In the genomic region with DNA sequence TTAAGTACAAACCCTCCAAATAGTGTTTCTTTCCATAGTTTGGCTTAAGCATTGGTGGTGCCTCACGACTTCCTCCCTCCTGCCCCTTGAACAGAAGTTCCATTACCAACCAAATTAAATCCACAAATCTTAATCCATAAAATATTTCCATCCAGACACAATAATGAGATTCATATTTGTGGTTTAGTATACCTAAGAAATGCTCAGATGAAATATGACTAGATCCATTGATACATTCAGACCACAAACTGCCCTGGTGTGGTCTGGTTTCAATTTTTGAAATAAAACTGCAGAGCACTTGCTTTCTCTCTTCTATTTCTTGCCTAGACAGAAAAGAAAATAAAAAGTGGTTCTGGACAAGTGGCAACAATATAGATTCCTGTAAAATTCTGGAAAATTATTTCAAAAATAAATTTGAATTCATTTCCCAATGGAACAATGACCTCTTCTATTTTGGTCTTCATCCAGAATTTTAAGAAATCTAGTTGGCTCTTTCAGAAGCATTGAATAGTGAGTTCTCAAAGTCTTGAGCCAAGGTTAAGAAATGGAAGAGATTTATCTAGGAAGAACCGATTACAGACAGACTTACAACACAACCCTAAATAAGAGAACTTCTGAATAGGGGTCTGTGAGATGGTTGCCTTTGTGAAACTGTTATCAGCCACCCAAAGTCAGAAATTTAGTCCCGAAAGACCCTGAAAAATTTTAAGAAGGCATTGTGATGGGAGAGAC, we compare ENCODE assay signal across 24 cellular contexts. TPM values are rescaled to one million over a fixed set of nuclear protein-coding genes. Genes with fewer than 3 reads are reported as not detected.
DNase-seq lines count a peak whose midpoint lies in the region; ATAC-seq, FAIRE-seq and TF ChIP-seq lines count a peak whose summit lies in the region.
"Had no signal": no experiment of that assay in that cellular context is flagged by ENCODE, and none has a peak within 500 bp of the region (broad histone marks: within the 10 kb centered on the region; RNA-seq: fewer than 3 reads in every experiment).

No MANE protein-coding gene starts in this region.

- 44% methylated on average over 3 of the region's 3 CpGs for WGBS in mammary epithelial cell (ENCODE audit: low coverage, missing lambda C conversion rate)
- 75 to 83% methylated on average over 3 of the region's 3 CpGs for WGBS in transverse colon (ENCODE audit: low coverage in 1 of 2), 2 donors

- peak overlapping the region; percentile 52 for H3K27ac ChIP-seq in mammary epithelial cell (ENCODE audit: insufficient read depth, low read depth, low read length)
- peak overlapping the region; percentile 51 for H3K27ac ChIP-seq in astrocyte (ENCODE audit: low read depth, low read length)
- H3K27ac ChIP-seq in osteoblast (ENCODE audit: low read depth, low read length), result peak overlapping the region; percentile 75
- peak overlapping the region; percentile 25 to 83 (median 64) for H3K27ac ChIP-seq in transverse colon
- H3K27ac ChIP-seq: 22Rv1 had no signal

- H3K27me3 ChIP-seq in mammary epithelial cell (ENCODE audit: insufficient read depth, low read length) (no peaks in the 10 kb centered on the region), astrocyte (ENCODE audit: insufficient read depth, low read length) (no peaks in the 10 kb centered on the region), osteoblast (ENCODE audit: insufficient read depth, low read length) (no peaks in the 10 kb centered on the region), transverse colon (no peaks in the 10 kb centered on the region)
- H3K27me3 ChIP-seq: BE2C had no signal

- H3K36me3 ChIP-seq in mammary epithelial cell (ENCODE audit: insufficient read depth, low read length), result no peaks in the 10 kb centered on the region
- H3K36me3 ChIP-seq in astrocyte (ENCODE audit: insufficient read depth, low read length), result peaks cover 4% of the 10 kb centered on the region
- peaks cover 12% of the 10 kb centered on the region for H3K36me3 ChIP-seq in osteoblast (ENCODE audit: insufficient read depth, low read length)
- no peaks in the 10 kb centered on the region for H3K36me3 ChIP-seq in transverse colon
- H3K36me3 ChIP-seq: BE2C, HAP-1 had no signal

- dilution Hi-C loops in mammary epithelial cell (cut with HindIII; ENCODE audit: low sequenced_read_pairs), result no loop called here

- POLR2A ChIA-PET in MCF 10A (lab: Yijun Ruan, JAX), result interaction anchor here (0.8 to 1.6 kb wide), 3 partner anchors 12 to 415 kb away, joined by 3 to 5 read pairs (median 4); no protein-coding TSS in a partner anchor

- no peak for TF ChIP-seq POLR2A in transverse colon (IDR thresholded peaks at IDR 0.05)

- DNase-seq in mammary epithelial cell, result peak; percentile 56
- DNase-seq in MCF 10A (ENCODE audit: unreplicated experiment), result no peak
- peak; percentile 66 for DNase-seq in astrocyte (ENCODE audit: low read depth)
- no peak for DNase-seq in osteoblast (ENCODE audit: insufficient read length, low spot score, missing footprints)
- DNase-seq in transverse colon, result no peak
- DNase-seq in activated CD4-positive, alpha-beta T cell treated with anti-CD3 and anti-CD28 coated beads, Interleukin-2, amount 50 U/mL, for 4 hours, result no peak
- no peak for DNase-seq in NCI-H345 treated with DMSO at 0.1 percent for 48 hours (lab: John Stamatoyannopoulos, UW; ENCODE audit: unreplicated experiment)
- DNase-seq: BE2C; Caco-2; CD4-positive, CD25-positive, alpha-beta regulatory T cell; GDM1; Kasumi-1; MM.1S; NCI-H1092; NCI-H1436 treated with DMSO at 0.1 percent for 48 hours; NCI-H2029; NCI-H2171 treated with DMSO at 0.1 percent for 48 hours; NCI-H446 treated with DMSO at 0.1 percent for 48 hours; NCI-H69; Right ventricle myocardium superior had no signal

- H3K27ac Mint-ChIP-seq in MCF 10A (ENCODE audit: low read depth, unreplicated experiment) (no peak overlapping the region), astrocyte (ENCODE audit: unreplicated experiment) (no peak overlapping the region)
- H3K27ac Mint-ChIP-seq: CD4-positive, CD25-positive, alpha-beta regulatory T cell had no signal

- H3K9me3 ChIP-seq in mammary epithelial cell (replicated peaks; ENCODE audit: insufficient read depth, low read length) (no peaks in the 10 kb centered on the region), astrocyte (ENCODE audit: insufficient read depth, low read depth, low read length) (no peaks in the 10 kb centered on the region), osteoblast (ENCODE audit: low read depth, low read length) (no peaks in the 10 kb centered on the region), transverse colon (no peaks in the 10 kb centered on the region)
- H3K9me3 ChIP-seq: BE2C, Caco-2, HAP-1 had no signal

- H2AFZ ChIP-seq in mammary epithelial cell (ENCODE audit: low read depth, low read length), result no peak overlapping the region
- no peak overlapping the region for H2AFZ ChIP-seq in astrocyte (ENCODE audit: low read depth, low read length)
- no peak overlapping the region for H2AFZ ChIP-seq in osteoblast (ENCODE audit: low read length)

- no peak overlapping the region for H3K4me3 ChIP-seq in mammary epithelial cell (replicated peaks in 1 of 3; ENCODE audit: insufficient read depth in 1 of 3, low read depth in 2 of 3, low read length in 3 of 3)
- no peak overlapping the region for H3K4me3 ChIP-seq in astrocyte (ENCODE audit: insufficient read depth, low read depth, low read length)
- H3K4me3 ChIP-seq in osteoblast (ENCODE audit: insufficient read depth, low read length), result no peak overlapping the region
- no peak overlapping the region for H3K4me3 ChIP-seq in transverse colon
- H3K4me3 ChIP-seq: HAP-1 had no signal

- H3K4me3 Mint-ChIP-seq in MCF 10A (ENCODE audit: unreplicated experiment) (no peak overlapping the region), astrocyte (ENCODE audit: unreplicated experiment) (no peak overlapping the region)
- H3K4me3 Mint-ChIP-seq: CD4-positive, CD25-positive, alpha-beta regulatory T cell had no signal

- FAIRE-seq in astrocyte (lab: Jason Lieb, UNC), result no peak
- FAIRE-seq: RCC 7860 had no signal

- H3K79me2 ChIP-seq in mammary epithelial cell (ENCODE audit: insufficient read depth, low read length), result peaks cover 7% of the 10 kb centered on the region
- peaks cover 95% of the 10 kb centered on the region for H3K79me2 ChIP-seq in astrocyte (ENCODE audit: insufficient read depth, low read length)
- H3K79me2 ChIP-seq in osteoblast (ENCODE audit: insufficient read depth, low read length), result peaks cover 55% of the 10 kb centered on the region

- TF ChIP-seq CTCF in mammary epithelial cell (conservative IDR thresholded peaks at IDR 0.05 in 1 of 2, IDR thresholded peaks at IDR 0.05 in 1 of 2; ENCODE audit: extremely low read depth in 1 of 2, insufficient read depth in 1 of 2, low read depth in 1 of 2, low read length in 2 of 2), result no peak
- no peak for TF ChIP-seq CTCF in MCF 10A (IDR thresholded peaks at IDR 0.05; ENCODE audit: unreplicated experiment)
- no peak for TF ChIP-seq CTCF in astrocyte (IDR thresholded peaks at IDR 0.05; ENCODE audit: insufficient read depth, low read depth, low read length)
- no peak for TF ChIP-seq CTCF in osteoblast (IDR thresholded peaks at IDR 0.05; ENCODE audit: extremely low read depth, low read depth, low read length)
- TF ChIP-seq CTCF in transverse colon (IDR thresholded peaks at IDR 0.05), result no peak

- BruUV-seq in mammary epithelial cell (replicated peaks; lab: Mats Ljungman, UMichigan) (no TSS peak), MCF 10A (replicated peaks; lab: Mats Ljungman, UMichigan) (no TSS peak)

- H3K4me1 Mint-ChIP-seq in MCF 10A (ENCODE audit: insufficient read depth, unreplicated experiment) (peaks cover 26% of the 10 kb centered on the region), astrocyte (ENCODE audit: low read depth, unreplicated experiment) (peaks cover 59% of the 10 kb centered on the region)
- H3K4me1 Mint-ChIP-seq: CD4-positive, CD25-positive, alpha-beta regulatory T cell had no signal

- H3K4me2 ChIP-seq in mammary epithelial cell (ENCODE audit: insufficient read depth, low read depth, low read length) (no peak overlapping the region), astrocyte (ENCODE audit: low read length) (no peak overlapping the region), osteoblast (ENCODE audit: insufficient read depth, low read length) (peak overlapping the region; percentile 58)

- H3K9ac ChIP-seq in mammary epithelial cell (ENCODE audit: insufficient read depth, low read length) (no peak overlapping the region), astrocyte (ENCODE audit: low read length) (no peak overlapping the region)

- ATAC-seq in HG02870 (IDR thresholded peaks at IDR 0.05; ENCODE audit: unreplicated experiment), result no peak

- in situ Hi-C loops in mammary epithelial cell (cut with MboI; ENCODE audit: low sequenced_read_pairs in 2 of 2), result loop anchor here in 1 of 2 donors (10.0 kb wide), 1 partner anchor 421 kb away; no protein-coding TSS in a partner anchor
- in situ Hi-C loops in transverse colon (cut with MboI; ENCODE audit: low pct_ligation_motif_present in 1 of 4, low pct_unique_long_range_greater_than_20kb in 1 of 4, low sequenced_read_pairs in 3 of 4), result no loop called here

- no peak for TF ChIP-seq EP300 in transverse colon (IDR thresholded peaks at IDR 0.05; ENCODE audit: low read depth)

- CTCF ChIA-PET in mammary epithelial cell (lab: Charles Lee; ENCODE audit: low non-redundant PET) (no interaction called here), MCF 10A (lab: Yijun Ruan, JAX) (interaction anchor here (0.7 kb wide), 1 partner anchor 130 kb away, joined by 3 read pairs; no protein-coding TSS in a partner anchor)

- no peaks in the 10 kb centered on the region for H3K36me3 Mint-ChIP-seq in MCF 10A (ENCODE audit: insufficient read depth, unreplicated experiment)
- peaks cover 6% of the 10 kb centered on the region for H3K36me3 Mint-ChIP-seq in astrocyte (ENCODE audit: low read depth, unreplicated experiment)
- H3K36me3 Mint-ChIP-seq: CD4-positive, CD25-positive, alpha-beta regulatory T cell had no signal

- H4K20me1 ChIP-seq in mammary epithelial cell (ENCODE audit: insufficient read depth, low read length), result no peaks in the 10 kb centered on the region
- H4K20me1 ChIP-seq in astrocyte (ENCODE audit: insufficient read depth, low read length), result peaks cover 34% of the 10 kb centered on the region
- H4K20me1 ChIP-seq in osteoblast (ENCODE audit: insufficient read depth, low read length), result no peaks in the 10 kb centered on the region

- H3K4me1 ChIP-seq in mammary epithelial cell (ENCODE audit: insufficient read depth, low read length) (peaks cover 44% of the 10 kb centered on the region), astrocyte (ENCODE audit: insufficient read depth, low read length) (peaks cover 35% of the 10 kb centered on the region), osteoblast (ENCODE audit: insufficient read depth, low read length) (peaks cover 55% of the 10 kb centered on the region), transverse colon (peaks cover 0 to 30% (median 0%) of the 10 kb centered on the region in 4 donors)
- H3K4me1 ChIP-seq: BE2C, HAP-1 had no signal

- H3K9me3 Mint-ChIP-seq in MCF 10A (ENCODE audit: unreplicated experiment) (no peaks in the 10 kb centered on the region), astrocyte (ENCODE audit: unreplicated experiment) (no peaks in the 10 kb centered on the region)
- H3K9me3 Mint-ChIP-seq: CD4-positive, CD25-positive, alpha-beta regulatory T cell had no signal

- H3K27me3 Mint-ChIP-seq in MCF 10A (ENCODE audit: insufficient read depth, unreplicated experiment), result no peaks in the 10 kb centered on the region
- no peaks in the 10 kb centered on the region for H3K27me3 Mint-ChIP-seq in astrocyte (ENCODE audit: low read depth, unreplicated experiment)

- intact Hi-C loops in mammary epithelial cell (cut with micrococcal nuclease) (no loop called here), MCF 10A (cut with micrococcal nuclease) (no loop called here), transverse colon (cut with DNase I; ENCODE audit: low total_unique reads) (no loop called here)

RNA-seq across cellular contexts. Expression of a gene that starts 14.0 kb away (rescaled TPM):
- total RNA-seq in mammary epithelial cell, result 100 to 1,000 TPM in 1 of 2 donors, 10 to 100 TPM in 1; 85.8 to 178 TPM
- 22.2 TPM for polyA plus RNA-seq in mammary epithelial cell
- polyA minus RNA-seq in mammary epithelial cell, result 48.1 TPM
- 49.8 and 82.4 TPM in 2 replicates for total RNA-seq in MCF 10A (2022)
- total RNA-seq in astrocyte, result 747 and 1,099 TPM in 2 replicates
- 611 and 664 TPM in 2 replicates for total RNA-seq in osteoblast
- 100 to 1,000 TPM in 1 of 4 donors, 10 to 100 TPM in 3; 29.4 to 316 (median 61.9) TPM for total RNA-seq in transverse colon
- total RNA-seq: CD4-positive, CD25-positive, alpha-beta regulatory T cell had no signal
- polyA plus RNA-seq: CD4-positive, CD25-positive, alpha-beta regulatory T cell had no signal

Comparison
In these comparisons a context has a peak if more than half of its experiments do, and no peak if none do; other contexts are left out.
1. DNase-seq: peak in mammary epithelial cell (single experiment) and astrocyte (single experiment); none in MCF 10A (single experiment), osteoblast (single experiment), transverse colon (single experiment), activated CD4-positive, alpha-beta T cell treated with anti-CD3 and anti-CD28 coated beads, Interleukin-2, amount 50 U/mL, for 4 hours (0 of 2) and NCI-H345 treated with DMSO at 0.1 percent for 48 hours (single experiment).
2. Peak in every context shown above with its lines, with median percentiles within 50 percentile points of each other: H3K27ac ChIP-seq.